Comparison of ENCODE assay signal across 8 cellular contexts in the genomic region with DNA sequence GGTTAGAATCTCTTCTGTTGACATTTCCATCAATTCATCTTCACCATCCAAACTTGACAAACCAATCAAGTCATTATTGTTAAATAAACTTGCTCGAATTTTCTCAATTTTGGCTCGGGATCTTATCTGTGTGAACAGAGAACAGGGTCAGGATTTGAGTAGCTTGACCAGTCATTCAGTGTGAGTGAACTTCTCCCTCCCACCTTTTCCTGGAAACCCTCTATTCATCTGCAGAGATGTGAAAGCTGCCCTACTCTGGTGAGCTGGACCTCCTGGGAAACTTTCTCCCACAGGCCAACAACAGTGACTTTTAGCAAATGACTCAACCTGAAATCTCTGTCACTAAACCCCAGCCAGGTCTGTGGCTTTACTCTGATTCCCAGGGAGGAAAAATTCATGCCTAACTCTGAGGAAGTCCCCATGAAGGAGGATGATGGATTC. TPM values are rescaled to one million over a fixed set of nuclear protein-coding genes. Genes with fewer than 3 reads are reported as not detected.
A peak's percentile ranks its signal among the peaks of the same experiment; 100 is the strongest.
DNase-seq lines count a peak whose midpoint lies in the region; ATAC-seq, FAIRE-seq and TF ChIP-seq lines count a peak whose summit lies in the region.

No MANE protein-coding gene starts in this region.

- no CpG with 5 or more reads among the region's 2 CpGs for WGBS in mammary epithelial cell (ENCODE audit: low coverage, missing lambda C conversion rate)
- WGBS in sigmoid colon, 2 donors, result 46 to 57% methylated on average over 2 of the region's 2 CpGs
- WGBS in mesendoderm (ENCODE audit: extremely low coverage, insufficient coverage, low lambda C conversion rate), result 100% methylated on average over 1 of the region's 2 CpGs
- 35 to 55% methylated on average over 2 of the region's 2 CpGs for WGBS in aorta, 2 donors

- no peaks in the 10 kb centered on the region for H3K27me3 ChIP-seq in HUES48 (ENCODE audit: control insufficient read depth, insufficient read depth, low read length)
- H3K27me3 ChIP-seq in mammary epithelial cell (ENCODE audit: insufficient read depth, low read length), result no peaks in the 10 kb centered on the region
- H3K27me3 ChIP-seq in sigmoid colon, result no peaks in the 10 kb centered on the region
- H3K27me3 ChIP-seq in mesendoderm (ENCODE audit: insufficient read depth, low read length, poor library complexity), result no peaks in the 10 kb centered on the region
- no peaks in the 10 kb centered on the region for H3K27me3 ChIP-seq in aorta (ENCODE audit: control insufficient read depth in 1 of 2, insufficient read depth in 2 of 2, low read length in 1 of 2)

- CTCF ChIA-PET in mammary epithelial cell (lab: Charles Lee; ENCODE audit: low non-redundant PET), result no interaction called here

- TF ChIP-seq EP300 in sigmoid colon (IDR thresholded peaks at IDR 0.05), result no peak

- H3K79me1 ChIP-seq in mesendoderm (ENCODE audit: low read length), result no peaks in the 10 kb centered on the region

- TF ChIP-seq CTCF in mammary epithelial cell (conservative IDR thresholded peaks at IDR 0.05 in 1 of 2, IDR thresholded peaks at IDR 0.05 in 1 of 2; ENCODE audit: extremely low read depth in 1 of 2, insufficient read depth in 1 of 2, low read depth in 1 of 2, low read length in 2 of 2), result no peak
- TF ChIP-seq CTCF in sigmoid colon (IDR thresholded peaks at IDR 0.05), result no peak

- dilution Hi-C loops in mammary epithelial cell (cut with HindIII; ENCODE audit: low sequenced_read_pairs), result no loop called here

- H3K9ac ChIP-seq in HUES48 (ENCODE audit: low read depth, low read length) (no peak overlapping the region), mammary epithelial cell (ENCODE audit: insufficient read depth, low read length) (no peak overlapping the region), mesendoderm (ENCODE audit: low read length) (no peak overlapping the region)

- no peaks in the 10 kb centered on the region for H4K20me1 ChIP-seq in mammary epithelial cell (ENCODE audit: insufficient read depth, low read length)

- no peak overlapping the region for H3K23ac ChIP-seq in mesendoderm (ENCODE audit: low read length)

- in situ Hi-C loops in mammary epithelial cell (cut with MboI; ENCODE audit: low sequenced_read_pairs in 2 of 2), result no loop called here

- H3K4me1 ChIP-seq in HUES48 (ENCODE audit: control insufficient read depth, insufficient read depth, low read length), result peaks cover 12% of the 10 kb centered on the region
- H3K4me1 ChIP-seq in mammary epithelial cell (ENCODE audit: insufficient read depth, low read length), result peaks cover 8% of the 10 kb centered on the region
- peaks cover 0 to 7% (median 0%) of the 10 kb centered on the region in 4 donors for H3K4me1 ChIP-seq in sigmoid colon
- no peaks in the 10 kb centered on the region for H3K4me1 ChIP-seq in mesendoderm (ENCODE audit: control insufficient read depth, low read depth, low read length)
- H3K4me1 ChIP-seq in aorta (ENCODE audit: control insufficient read depth in 1 of 2, insufficient read depth in 2 of 2, low read length in 2 of 2), result no peaks in the 10 kb centered on the region

- H2AFZ ChIP-seq in mammary epithelial cell (ENCODE audit: low read depth, low read length), result no peak overlapping the region

- H2BK15ac ChIP-seq in mesendoderm (replicated peaks; ENCODE audit: low read depth), result no peak overlapping the region

- no peak overlapping the region for H2BK5ac ChIP-seq in mesendoderm (ENCODE audit: low read length)

- intact Hi-C loops in mammary epithelial cell (cut with micrococcal nuclease) (no loop called here), sigmoid colon (cut with DNase I) (no loop called here), aorta (cut with DNase I) (no loop called here)

- H2BK120ac ChIP-seq in mesendoderm (ENCODE audit: low read depth, low read length), result no peak overlapping the region

- no peak overlapping the region for H3K4me2 ChIP-seq in mammary epithelial cell (ENCODE audit: insufficient read depth, low read depth, low read length)
- no peak overlapping the region for H3K4me2 ChIP-seq in mesendoderm (ENCODE audit: low read length)

- BruUV-seq in mammary epithelial cell (replicated peaks; lab: Mats Ljungman, UMichigan), result no TSS peak

- no peak overlapping the region for H3K18ac ChIP-seq in mesendoderm (ENCODE audit: low read length)

- no peak for ATAC-seq in left lobe of liver
- no peak for ATAC-seq in aorta (ENCODE audit: low FRiP score)

- H3K56ac ChIP-seq in mesendoderm (ENCODE audit: low read length), result no peak overlapping the region

- no peak overlapping the region for H2AK5ac ChIP-seq in mesendoderm (ENCODE audit: low read length)

- H3K4ac ChIP-seq in mesendoderm (ENCODE audit: low read depth, low read length), result no peak overlapping the region

- no peak for TF ChIP-seq POLR2A in sigmoid colon (IDR thresholded peaks at IDR 0.05)

- H4K8ac ChIP-seq in mesendoderm (ENCODE audit: low read depth, low read length), result no peak overlapping the region

- H3K79me2 ChIP-seq in mammary epithelial cell (ENCODE audit: insufficient read depth, low read length), result no peaks in the 10 kb centered on the region
- no peaks in the 10 kb centered on the region for H3K79me2 ChIP-seq in mesendoderm (ENCODE audit: control insufficient read depth, insufficient read depth, low read length)

- FAIRE-seq in GM18507 (lab: Jason Lieb, UNC), result no peak

- peak; percentile 11 for DNase-seq in GM18507 (ENCODE audit: extremely low spot score, insufficient read length, low read depth)
- peak; percentile 25 for DNase-seq in mammary epithelial cell
- no peak for DNase-seq in sigmoid colon
- no peak for DNase-seq in mesendoderm
- DNase-seq in left lobe of liver (ENCODE audit: low spot score), result no peak
- DNase-seq in GOT3 (lab: John Stamatoyannopoulos, UW), result no peak
- DNase-seq in aorta, result no peak

- H3K9me3 ChIP-seq in HUES48 (ENCODE audit: control insufficient read depth, insufficient read depth, low read length), result no peaks in the 10 kb centered on the region
- no peaks in the 10 kb centered on the region for H3K9me3 ChIP-seq in mammary epithelial cell (replicated peaks; ENCODE audit: insufficient read depth, low read length)
- H3K9me3 ChIP-seq in sigmoid colon, result no peaks in the 10 kb centered on the region
- H3K9me3 ChIP-seq in aorta (ENCODE audit: control insufficient read depth, low read length), result no peaks in the 10 kb centered on the region

- H4K5ac ChIP-seq in mesendoderm (ENCODE audit: low read length), result no peak overlapping the region

- H3K27ac ChIP-seq in HUES48 (ENCODE audit: low read depth, low read length) (peak overlapping the region; percentile 96), mammary epithelial cell (ENCODE audit: insufficient read depth, low read depth, low read length) (no peak overlapping the region), sigmoid colon (peak overlapping the region in 3 of 4 donors; percentile 0 to 41 (median 18)), mesendoderm (ENCODE audit: low read depth, low read length) (no peak overlapping the region), aorta (ENCODE audit: low read depth in 1 of 2, low read length in 2 of 2) (no peak overlapping the region)

- peaks cover 43% of the 10 kb centered on the region for H3K36me3 ChIP-seq in HUES48 (ENCODE audit: control insufficient read depth, insufficient read depth, low read length)
- peaks cover 2% of the 10 kb centered on the region for H3K36me3 ChIP-seq in mammary epithelial cell (ENCODE audit: insufficient read depth, low read length)
- H3K36me3 ChIP-seq in sigmoid colon, result peaks cover 19 to 86% (median 38%) of the 10 kb centered on the region in 4 donors
- peaks cover 7% of the 10 kb centered on the region for H3K36me3 ChIP-seq in mesendoderm (ENCODE audit: control insufficient read depth, insufficient read depth, low read length)
- peaks cover 0 to 10% of the 10 kb centered on the region in 2 donors for H3K36me3 ChIP-seq in aorta (ENCODE audit: control insufficient read depth in 1 of 2, insufficient read depth in 2 of 2, low read length in 1 of 2)

- H3K4me3 ChIP-seq in HUES48 (ENCODE audit: low read depth, low read length) (no peak overlapping the region), mammary epithelial cell (replicated peaks in 1 of 3; ENCODE audit: insufficient read depth in 1 of 3, low read depth in 2 of 3, low read length in 3 of 3) (no peak overlapping the region), sigmoid colon (no peak overlapping the region), mesendoderm (ENCODE audit: low read length) (no peak overlapping the region), aorta (ENCODE audit: low read length in 2 of 2) (no peak overlapping the region)

RNA-seq across cellular contexts. Expression of gene TRAFD1, which starts 57.8 kb away (rescaled TPM):
- total RNA-seq in mammary epithelial cell (10 to 100 TPM; 20.0 to 32.3 TPM), sigmoid colon (10 to 100 TPM; 42.1 to 90.8 (median 74.7) TPM), left lobe of liver (9.8 TPM), aorta (10 to 100 TPM; 21.2 to 35.5 TPM)
- polyA plus RNA-seq in mammary epithelial cell (16.2 TPM), sigmoid colon (10 to 100 TPM; 17.4 to 42.1 (median 17.6) TPM), aorta (10 to 100 TPM in 1 of 2 donors, 1 to 10 TPM in 1; 8.9 to 26.0 TPM)
- 16.5 TPM for polyA minus RNA-seq in mammary epithelial cell
- polyA plus RNA-seq in mesendoderm (2013, experiment 1 of 2), result 16.1 TPM
- polyA plus RNA-seq in mesendoderm (2013, experiment 2 of 2), result 15.8 TPM

Comparison
In these comparisons a context has a peak if more than half of its experiments do, and no peak if none do; other contexts are left out.
1. DNase-seq: peak in GM18507 (single experiment) and mammary epithelial cell (single experiment); none in sigmoid colon (single experiment), mesendoderm (single experiment), left lobe of liver (single experiment), GOT3 (single experiment) and aorta (0 of 2).
2. H3K27ac ChIP-seq: peak in HUES48 (single experiment) and sigmoid colon (3 of 4); none in mammary epithelial cell (single experiment), mesendoderm (single experiment) and aorta (0 of 2).